Comparison of ENCODE assay signal across 33 cellular contexts in genomic region chr13:108283110-108283509, GRCh38. TPM values are rescaled to one million over a fixed set of nuclear protein-coding genes. Genes with fewer than 3 reads are reported as not detected.
DNase-seq lines count a peak whose midpoint lies in the region; ATAC-seq, FAIRE-seq and TF ChIP-seq lines count a peak whose summit lies in the region.
"Had no signal": no experiment of that assay in that cellular context is flagged by ENCODE, and none has a peak within 500 bp of the region (broad histone marks: within the 10 kb centered on the region; RNA-seq: fewer than 3 reads in every experiment).

No MANE protein-coding gene starts in this region.

- no peak for ATAC-seq in GM23338
- ATAC-seq in right lobe of liver: peak in 3 of 4 donors; percentile 23 to 71 (median 35)
- no peak for ATAC-seq in naive thymus-derived CD8-positive, alpha-beta T cell
- ATAC-seq: gastroesophageal sphincter, T-helper 17 cell had no signal

- no peak overlapping the region for H3K4me3 Mint-ChIP-seq in GM23338
- H3K4me3 Mint-ChIP-seq in glutamatergic neuron (ENCODE audit: unreplicated experiment): no peak overlapping the region
- no peak overlapping the region for H3K4me3 Mint-ChIP-seq in naive thymus-derived CD8-positive, alpha-beta T cell
- H3K4me3 Mint-ChIP-seq: activated naive CD8-positive, alpha-beta T cell treated with anti-CD3 and anti-CD28 coated beads for 36 hours; activated T-cell treated with anti-CD3 and anti-CD28 coated beads, Interleukin-2, amount 50 U/mL, for 24 hours; central memory CD8-positive, alpha-beta T cell; dendritic cell treated with granulocyte-macrophage colony-stimulating factor and Interleukin-4, amounts not matched to agents 40 ng/mL and 50 ng/mL, for 4 days; neural crest cell; T-helper 17 cell had no signal

- WGBS in right lobe of liver (ENCODE audit: insufficient coverage, low coverage, low lambda C conversion rate, missing lambda C conversion rate): 32% methylated on average over 3 of the region's 3 CpGs

- peaks cover 0 to 3% (median 0%) of the 10 kb centered on the region in 4 donors for H3K9me3 ChIP-seq in right lobe of liver
- H3K9me3 ChIP-seq: gastroesophageal sphincter, sigmoid colon, transverse colon had no signal

- no peaks in the 10 kb centered on the region for H3K79me2 ChIP-seq in GM23338 (replicated peaks; ENCODE audit: insufficient read depth)
- H3K79me2 ChIP-seq: parathyroid adenoma had no signal

- H3K4me1 ChIP-seq in GM23338 (ENCODE audit: insufficient read depth) (peaks cover 13% of the 10 kb centered on the region), right lobe of liver (no peaks in the 10 kb centered on the region)
- H3K4me1 ChIP-seq: gastroesophageal sphincter, parathyroid adenoma, sigmoid colon, transverse colon had no signal

- no peak overlapping the region for H3K4me3 ChIP-seq in GM23338
- H3K4me3 ChIP-seq in bronchial epithelial cell (ENCODE audit: low read depth, low read length): no peak overlapping the region
- no peak overlapping the region for H3K4me3 ChIP-seq in right lobe of liver
- H3K4me3 ChIP-seq: gastroesophageal sphincter, PC-9, sigmoid colon, transverse colon had no signal

- H3K4me2 ChIP-seq in GM23338: 0 out of 2 replicates have a peak overlapping the region, but pooled peaks have one; percentile 8
- H3K4me2 ChIP-seq: PC-9 had no signal

- H4K20me1 ChIP-seq in GM23338 (replicated peaks; ENCODE audit: insufficient read depth): no peaks in the 10 kb centered on the region

- DNase-seq in AG20443 (ENCODE audit: low spot score): peak; percentile 22
- DNase-seq in GM23338 (ENCODE audit: low spot score): no peak
- peak; percentile 27 for DNase-seq in bronchial epithelial cell (ENCODE audit: low read depth)
- no peak for DNase-seq in right lobe of liver
- DNase-seq in glutamatergic neuron: no peak
- no peak for DNase-seq in naive thymus-derived CD8-positive, alpha-beta T cell
- no peak for DNase-seq in nucleus accumbens (lab: John Stamatoyannopoulos, UW)
- DNase-seq: activated CD4-positive, alpha-beta T cell treated with anti-CD3 and anti-CD28 coated beads, Interleukin-2, amount 50 U/mL, for 1 hour; activated CD4-positive, CD25-positive, alpha-beta regulatory T cell; activated effector memory CD4-positive, alpha-beta T cell treated with anti-CD3 and anti-CD28 coated beads, Interleukin-2, amount 50 U/mL, for 16 hours; activated naive CD8-positive, alpha-beta T cell treated with anti-CD3 and anti-CD28 coated beads for 36 hours; activated T-cell treated with anti-CD3 and anti-CD28 coated beads, Interleukin-2, amount 50 U/mL, for 24 hours; Calu3; DMS79; HCEC 1CT; hypothalamus; mesendoderm; NCI-H1105; NCI-H1930; NCI-H524; PC-9; sigmoid colon; stimulated activated CD4-positive, alpha-beta T cell treated with anti-CD3 and anti-CD28 coated beads, Interleukin-4, amount 100 ng/mL, for 1 hour; T-helper 17 cell; transverse colon had no signal

- FAIRE-seq in bronchial epithelial cell (lab: Jason Lieb, UNC): no peak
- FAIRE-seq: astrocyte, TTC549 had no signal

- H3K27ac ChIP-seq in GM23338 (ENCODE audit: low read depth) (no peak overlapping the region), right lobe of liver (no peak overlapping the region)
- H3K27ac ChIP-seq: C4-2B, gastroesophageal sphincter, parathyroid adenoma, PC-9, sigmoid colon, transverse colon had no signal

- no peaks in the 10 kb centered on the region for H3K36me3 ChIP-seq in GM23338 (ENCODE audit: insufficient read depth)
- H3K36me3 ChIP-seq in bronchial epithelial cell (ENCODE audit: control insufficient read depth, insufficient read depth, low read length): no peaks in the 10 kb centered on the region
- H3K36me3 ChIP-seq in right lobe of liver: no peaks in the 10 kb centered on the region
- H3K36me3 ChIP-seq: gastroesophageal sphincter, sigmoid colon, transverse colon had no signal

- no peaks in the 10 kb centered on the region for H3K27me3 Mint-ChIP-seq in GM23338 (ENCODE audit: insufficient read depth, low read depth, poor library complexity)
- no peaks in the 10 kb centered on the region for H3K27me3 Mint-ChIP-seq in glutamatergic neuron (ENCODE audit: unreplicated experiment)
- peaks cover 0 to 6% (median 0%) of the 10 kb centered on the region in 5 donors for H3K27me3 Mint-ChIP-seq in naive thymus-derived CD8-positive, alpha-beta T cell
- H3K27me3 Mint-ChIP-seq: activated naive CD8-positive, alpha-beta T cell treated with anti-CD3 and anti-CD28 coated beads for 36 hours; activated T-cell treated with anti-CD3 and anti-CD28 coated beads, Interleukin-2, amount 50 U/mL, for 24 hours; dendritic cell treated with granulocyte-macrophage colony-stimulating factor and Interleukin-4, amounts not matched to agents 40 ng/mL and 50 ng/mL, for 4 days; T-helper 17 cell had no signal

- no peaks in the 10 kb centered on the region for H3K9me2 ChIP-seq in GM23338 (ENCODE audit: insufficient read depth)

- TF ChIP-seq CTCF in GM23338 (conservative IDR thresholded peaks at IDR 0.05; ENCODE audit: low read depth in 2 of 2) (no peak), bronchial epithelial cell (IDR thresholded peaks at IDR 0.05; ENCODE audit: insufficient read depth, low read length, severe bottlenecking) (no peak), right lobe of liver (IDR thresholded peaks at IDR 0.05) (no peak), glutamatergic neuron (IDR thresholded peaks at IDR 0.05; ENCODE audit: partially characterized antibody, unreplicated experiment) (no peak)

- H2AFZ ChIP-seq in GM23338: no peak overlapping the region
- H2AFZ ChIP-seq: parathyroid adenoma, PC-9 had no signal

- H3K36me3 Mint-ChIP-seq in GM23338 (ENCODE audit: low read depth) (no peaks in the 10 kb centered on the region; the same call in 2 of the 3 replicates), glutamatergic neuron (ENCODE audit: unreplicated experiment) (no peaks in the 10 kb centered on the region)
- H3K36me3 Mint-ChIP-seq in naive thymus-derived CD8-positive, alpha-beta T cell: peaks cover 0 to 8% (median 8%) of the 10 kb centered on the region in 3 donors

- H3K4me1 Mint-ChIP-seq in GM23338 (peaks cover 16% of the 10 kb centered on the region), glutamatergic neuron (ENCODE audit: low read depth, unreplicated experiment) (no peaks in the 10 kb centered on the region)
- H3K4me1 Mint-ChIP-seq in naive thymus-derived CD8-positive, alpha-beta T cell: peaks cover 0 to 2% (median 0%) of the 10 kb centered on the region in 4 donors
- H3K4me1 Mint-ChIP-seq: activated naive CD8-positive, alpha-beta T cell treated with anti-CD3 and anti-CD28 coated beads for 36 hours; central memory CD8-positive, alpha-beta T cell; neural crest cell had no signal

- H3K27ac Mint-ChIP-seq in GM23338 (no peak overlapping the region), glutamatergic neuron (ENCODE audit: unreplicated experiment) (no peak overlapping the region)
- H3K27ac Mint-ChIP-seq in naive thymus-derived CD8-positive, alpha-beta T cell: no peak overlapping the region
- H3K27ac Mint-ChIP-seq: activated naive CD8-positive, alpha-beta T cell treated with anti-CD3 and anti-CD28 coated beads for 36 hours; activated T-cell treated with anti-CD3 and anti-CD28 coated beads, Interleukin-2, amount 50 U/mL, for 24 hours; dendritic cell treated with granulocyte-macrophage colony-stimulating factor and Interleukin-4, amounts not matched to agents 40 ng/mL and 50 ng/mL, for 4 days; T-helper 17 cell had no signal

- intact Hi-C loops in right lobe of liver (cut with DNase I): no loop called here

- POLR2A ChIA-PET in naive thymus-derived CD8-positive, alpha-beta T cell (lab: Charles Lee): no interaction called here

- no peak for TF ChIP-seq POLR2A in right lobe of liver (IDR thresholded peaks at IDR 0.05)

- no peaks in the 10 kb centered on the region for H3K27me3 ChIP-seq in GM23338 (ENCODE audit: insufficient read depth)
- H3K27me3 ChIP-seq in bronchial epithelial cell (ENCODE audit: control insufficient read depth, insufficient read depth, low read length): no peaks in the 10 kb centered on the region
- H3K27me3 ChIP-seq in right lobe of liver: no peaks in the 10 kb centered on the region
- H3K27me3 ChIP-seq: gastroesophageal sphincter, sigmoid colon, transverse colon had no signal

- no peaks in the 10 kb centered on the region for H3F3A ChIP-seq in GM23338 (replicated peaks; ENCODE audit: low read depth)

- H3K9me3 Mint-ChIP-seq in GM23338 (no peaks in the 10 kb centered on the region), glutamatergic neuron (ENCODE audit: unreplicated experiment) (peaks cover under 1% of the 10 kb centered on the region)
- no peaks in the 10 kb centered on the region for H3K9me3 Mint-ChIP-seq in naive thymus-derived CD8-positive, alpha-beta T cell
- H3K9me3 Mint-ChIP-seq: activated naive CD8-positive, alpha-beta T cell treated with anti-CD3 and anti-CD28 coated beads for 36 hours; activated T-cell treated with anti-CD3 and anti-CD28 coated beads, Interleukin-2, amount 50 U/mL, for 24 hours; central memory CD8-positive, alpha-beta T cell had no signal

TF ChIP-seq in GM23338, 12 proteins besides CTCF, POLR2A, EP300 and RAD21 (continues in another document):
- no peak for TF ChIP-seq EZH2 (IDR thresholded peaks at IDR 0.05; ENCODE audit: low read depth, unreplicated experiment)
- TF ChIP-seq CREB1 (CRISPR knock-in tag; IDR thresholded peaks at IDR 0.05; ENCODE audit: low read depth): no peak
- TF ChIP-seq EZH2phosphoT487 (IDR thresholded peaks at IDR 0.05; ENCODE audit: unreplicated experiment): no peak
- no peak for TF ChIP-seq JUNB (IDR thresholded peaks at IDR 0.05; ENCODE audit: unreplicated experiment)
- TF ChIP-seq NANOG (IDR thresholded peaks at IDR 0.05; ENCODE audit: borderline replicate concordance): no peak
- TF ChIP-seq ETS1 (IDR thresholded peaks at IDR 0.05): no peak
- no peak for TF ChIP-seq ZNF331 (CRISPR knock-in tag; IDR thresholded peaks at IDR 0.05; ENCODE audit: low read depth)

RNA-seq across cellular contexts. Expression of gene TNFSF13B, which starts 13.6 kb away (rescaled TPM):
- total RNA-seq in GM23338 (2014; rRNA removed; shearing (Covaris generic)): 0.10 TPM in 1 of 2 replicates, not detected in the other
- 0.55 TPM in 1 of 2 replicates, not detected in the other for polyA plus RNA-seq in GM23338 (2016; fragmentation: Nextera tagmentation; extraction: Ambion mirVana)
- total RNA-seq in bronchial epithelial cell (0.79 and 1.7 TPM in 2 replicates), right lobe of liver (1 to 10 TPM; 1.5 to 4.7 (median 3.6) TPM), glutamatergic neuron (ENCODE audit: unreplicated experiment) (0.47 TPM)
- 1 to 10 TPM; 3.4 to 4.4 TPM for total RNA-seq in naive thymus-derived CD8-positive, alpha-beta T cell
- 1 to 10 TPM; 2.8 to 5.6 (median 3.0) TPM for polyA plus RNA-seq in naive thymus-derived CD8-positive, alpha-beta T cell

Comparison
In these comparisons a context has a peak if more than half of its experiments do, and no peak if none do; other contexts are left out.
1. DNase-seq: peak in AG20443 (single experiment) and bronchial epithelial cell (single experiment); none in GM23338 (single experiment), right lobe of liver (0 of 3), glutamatergic neuron (single experiment), naive thymus-derived CD8-positive, alpha-beta T cell (0 of 10) and nucleus accumbens (0 of 56).
2. ATAC-seq: peak in right lobe of liver (3 of 4); none in GM23338 (single experiment) and naive thymus-derived CD8-positive, alpha-beta T cell (0 of 2).